1 cellular context compared by ENCODE assay signal in genomic region chr16:23537390-23537789, GRCh38.
TF ChIP-seq lines count a peak whose summit lies in the region.

No MANE protein-coding gene starts in this region.

TF ChIP-seq in GM12878, 131 proteins besides CTCF, POLR2A, EP300 and RAD21:
- TF ChIP-seq, protein P1, sequence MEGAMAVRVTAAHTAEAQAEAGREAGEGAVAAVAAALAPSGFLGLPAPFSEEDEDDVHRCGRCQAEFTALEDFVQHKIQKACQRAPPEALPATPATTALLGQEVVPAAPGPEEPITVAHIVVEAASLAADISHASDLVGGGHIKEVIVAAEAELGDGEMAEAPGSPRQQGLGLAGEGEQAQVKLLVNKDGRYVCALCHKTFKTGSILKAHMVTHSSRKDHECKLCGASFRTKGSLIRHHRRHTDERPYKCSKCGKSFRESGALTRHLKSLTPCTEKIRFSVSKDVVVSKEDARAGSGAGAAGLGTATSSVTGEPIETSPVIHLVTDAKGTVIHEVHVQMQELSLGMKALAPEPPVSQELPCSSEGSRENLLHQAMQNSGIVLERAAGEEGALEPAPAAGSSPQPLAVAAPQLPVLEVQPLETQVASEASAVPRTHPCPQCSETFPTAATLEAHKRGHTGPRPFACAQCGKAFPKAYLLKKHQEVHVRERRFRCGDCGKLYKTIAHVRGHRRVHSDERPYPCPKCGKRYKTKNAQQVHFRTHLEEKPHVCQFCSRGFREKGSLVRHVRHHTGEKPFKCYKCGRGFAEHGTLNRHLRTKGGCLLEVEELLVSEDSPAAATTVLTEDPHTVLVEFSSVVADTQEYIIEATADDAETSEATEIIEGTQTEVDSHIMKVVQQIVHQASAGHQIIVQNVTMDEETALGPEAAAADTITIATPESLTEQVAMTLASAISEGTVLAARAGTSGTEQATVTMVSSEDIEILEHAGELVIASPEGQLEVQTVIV (IDR thresholded peaks at IDR 0.05; ENCODE audit: borderline replicate concordance, partially characterized antibody) = peak; percentile 32
- no peak for TF ChIP-seq TCF12 (IDR thresholded peaks at IDR 0.05; ENCODE audit: low read depth, low read length)
